ENCODE assay signal across 10 cellular contexts in genomic region chr12:96197503-96198272, GRCh38. TPM values are rescaled to one million over a fixed set of nuclear protein-coding genes. Genes with fewer than 3 reads are reported as not detected.
DNase-seq lines count a peak whose midpoint lies in the region; ATAC-seq lines count a peak whose summit lies in the region.
"Had no signal": no experiment of that assay in that cellular context is flagged by ENCODE, and none has a peak within 500 bp of the region (broad histone marks: within the 10 kb centered on the region; RNA-seq: fewer than 3 reads in every experiment).

No MANE protein-coding gene starts in this region.

- H3K27me3 Mint-ChIP-seq in IgD-negative memory B cell, result no peaks in the 10 kb centered on the region
- no peaks in the 10 kb centered on the region for H3K27me3 Mint-ChIP-seq in central memory CD8-positive, alpha-beta T cell
- H3K27me3 Mint-ChIP-seq in naive thymus-derived CD4-positive, alpha-beta T cell, result peaks cover 0 to 3% (median 0%) of the 10 kb centered on the region in 5 donors

- no peaks in the 10 kb centered on the region for H3K9me3 Mint-ChIP-seq in IgD-negative memory B cell
- no peaks in the 10 kb centered on the region for H3K9me3 Mint-ChIP-seq in central memory CD8-positive, alpha-beta T cell
- H3K9me3 Mint-ChIP-seq in naive thymus-derived CD4-positive, alpha-beta T cell, result peaks cover 0 to 1% (median 0%) of the 10 kb centered on the region in 11 donors

- POLR2A ChIA-PET in naive thymus-derived CD4-positive, alpha-beta T cell (lab: Charles Lee), result interaction anchor here (0.9 to 6.7 kb wide), 2 partner anchors 12 to 135 kb away, joined by 3 to 118 read pairs; no protein-coding TSS in a partner anchor

- H3K27me3 ChIP-seq in naive thymus-derived CD4-positive, alpha-beta T cell (ENCODE audit: control insufficient read depth in 2 of 2, insufficient read depth in 2 of 2, low read length in 2 of 2), result no peaks in the 10 kb centered on the region
- H3K27me3 ChIP-seq: right lobe of liver had no signal

- no peaks in the 10 kb centered on the region for H3K9me3 ChIP-seq in naive thymus-derived CD4-positive, alpha-beta T cell (ENCODE audit: control insufficient read depth in 2 of 3, low read length in 3 of 3)
- H3K9me3 ChIP-seq: right lobe of liver had no signal

- DNase-seq in AG20443 (ENCODE audit: low spot score), result peak; percentile 77
- DNase-seq in central memory CD8-positive, alpha-beta T cell (ENCODE audit: low spot score in 2 of 2), result no peak
- no peak for DNase-seq in naive thymus-derived CD4-positive, alpha-beta T cell
- no peak for DNase-seq in anterior cingulate cortex (lab: John Stamatoyannopoulos, UW)
- DNase-seq in iPS-NIHi7 (ENCODE audit: extremely low spot score), result no peak
- DNase-seq: KG1 had no signal

- H3K36me3 Mint-ChIP-seq in IgD-negative memory B cell, result peaks cover 6% of the 10 kb centered on the region
- peaks cover 21% of the 10 kb centered on the region for H3K36me3 Mint-ChIP-seq in central memory CD8-positive, alpha-beta T cell (ENCODE audit: insufficient read depth)
- peaks cover 5 to 13% (median 11%) of the 10 kb centered on the region in 5 donors for H3K36me3 Mint-ChIP-seq in naive thymus-derived CD4-positive, alpha-beta T cell

- peaks cover 39 to 54% (median 41%) of the 10 kb centered on the region in 3 donors for H3K4me1 Mint-ChIP-seq in IgD-negative memory B cell
- H3K4me1 Mint-ChIP-seq in central memory CD8-positive, alpha-beta T cell, result peaks cover 51% of the 10 kb centered on the region
- peaks cover 31 to 64% (median 56%) of the 10 kb centered on the region in 7 donors for H3K4me1 Mint-ChIP-seq in naive thymus-derived CD4-positive, alpha-beta T cell

- peak overlapping the region; percentile 25 for H3K27ac ChIP-seq in naive thymus-derived CD4-positive, alpha-beta T cell (ENCODE audit: low read depth, low read length)
- H3K27ac ChIP-seq: right lobe of liver had no signal

- CTCF ChIA-PET in naive thymus-derived CD4-positive, alpha-beta T cell (lab: Charles Lee), result interaction anchor here (1.0 to 6.9 kb wide), 4 partner anchors 8 to 201 kb away, joined by 3 to 35 read pairs (median 4); no protein-coding TSS in a partner anchor

- H3K4me1 ChIP-seq in naive thymus-derived CD4-positive, alpha-beta T cell (ENCODE audit: control insufficient read depth in 2 of 2, insufficient read depth in 2 of 2, low read length in 2 of 2), result peaks cover 29 to 33% of the 10 kb centered on the region in 2 donors

- H3K4me3 ChIP-seq in naive thymus-derived CD4-positive, alpha-beta T cell (ENCODE audit: low read length), result peak overlapping the region; percentile 11
- H3K4me3 ChIP-seq: right lobe of liver had no signal

- peak overlapping the region; percentile 92 to 99 (median 98) for H3K27ac Mint-ChIP-seq in IgD-negative memory B cell
- H3K27ac Mint-ChIP-seq in central memory CD8-positive, alpha-beta T cell (ENCODE audit: low read depth), result peak overlapping the region; percentile 33
- H3K27ac Mint-ChIP-seq in naive thymus-derived CD4-positive, alpha-beta T cell, result peak overlapping the region in 8 of 9 donors; percentile 3 to 99 (median 97)

- peaks cover 0 to 4% (median 0%) of the 10 kb centered on the region in 3 experiments for H3K36me3 ChIP-seq in naive thymus-derived CD4-positive, alpha-beta T cell (ENCODE audit: control insufficient read depth in 2 of 3, insufficient read depth in 3 of 3, low read length in 3 of 3)
- H3K36me3 ChIP-seq: right lobe of liver had no signal

- H3K4me3 Mint-ChIP-seq in IgD-negative memory B cell, result peak overlapping the region in 3 of 4 donors; percentile 61 to 99 (median 96)
- H3K4me3 Mint-ChIP-seq in central memory CD8-positive, alpha-beta T cell, result peak overlapping the region; percentile 25
- H3K4me3 Mint-ChIP-seq in naive thymus-derived CD4-positive, alpha-beta T cell, result peak overlapping the region in 8 of 10 donors; percentile 2 to 99 (median 50)

- intact Hi-C loops in naive thymus-derived CD4-positive, alpha-beta T cell (cut with micrococcal nuclease), result loop anchor here (5.0 to 10.0 kb wide), 5 partner anchors 53 to 983 kb away; partner anchors contain the start of genes AMDHD1 (in 2 of the 2), CCDC38 (in 2 of the 2), FGD6 (in 2 of the 2) and VEZT (in 2 of the 2)

- ATAC-seq in central memory CD8-positive, alpha-beta T cell (replicated peaks; ENCODE audit: extremely low read depth, poor library complexity, severe bottlenecking), result no peak
- ATAC-seq in naive thymus-derived CD4-positive, alpha-beta T cell, result no peak
- ATAC-seq in GM19328 (IDR thresholded peaks at IDR 0.05; ENCODE audit: unreplicated experiment), result no peak
- ATAC-seq in GM18870 (IDR thresholded peaks at IDR 0.05; ENCODE audit: unreplicated experiment), result no peak

RNA-seq across cellular contexts. Expression of gene ELK3, which starts 3.5 kb away (rescaled TPM):
- polyA plus RNA-seq in IgD-negative memory B cell, result 17.9 TPM
- total RNA-seq in naive thymus-derived CD4-positive, alpha-beta T cell, result 10 to 100 TPM; 24.9 to 52.3 (median 34.7) TPM
- polyA plus RNA-seq in naive thymus-derived CD4-positive, alpha-beta T cell, result 10 to 100 TPM; 16.8 to 22.1 TPM

Comparison
In these comparisons a context has a peak if more than half of its experiments do, and no peak if none do; other contexts are left out.
1. H3K27ac Mint-ChIP-seq: peak in every context shown above with its lines; median percentile 98 in IgD-negative memory B cell; 97 in naive thymus-derived CD4-positive, alpha-beta T cell; 33 in central memory CD8-positive, alpha-beta T cell.
2. H3K4me3 Mint-ChIP-seq: peak in every context shown above with its lines; median percentile 96 in IgD-negative memory B cell; 50 in naive thymus-derived CD4-positive, alpha-beta T cell; 25 in central memory CD8-positive, alpha-beta T cell.